1 cellular context compared by ENCODE assay signal in the genomic region with DNA sequence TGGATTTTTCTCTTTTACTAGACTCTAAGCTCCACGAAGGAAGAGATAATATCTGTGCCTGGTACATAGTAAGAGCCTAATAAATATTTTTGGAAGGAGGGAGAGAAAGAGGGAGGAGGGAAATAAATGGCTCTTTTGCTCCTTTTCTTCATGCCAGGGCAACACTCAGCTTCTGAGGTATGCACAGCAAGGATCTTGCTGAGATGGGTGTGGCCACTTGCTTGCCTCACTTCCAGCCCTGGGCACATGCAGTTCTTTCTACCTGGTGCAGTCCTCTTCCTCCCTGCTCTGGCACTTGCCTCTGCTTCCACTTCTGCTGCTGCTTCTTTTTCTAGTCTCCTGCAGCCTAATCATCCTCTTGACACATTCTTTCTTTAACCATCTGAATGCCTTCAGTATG.
TF ChIP-seq lines count a peak whose summit lies in the region.

No MANE protein-coding gene starts in this region.

TF ChIP-seq in WTC11, 78 proteins besides CTCF, POLR2A, EP300 and RAD21 (continued from another document):
- TF ChIP-seq HMGXB4 (CRISPR knock-in tag; IDR thresholded peaks at IDR 0.05) (no peak), OVOL2 (CRISPR knock-in tag; IDR thresholded peaks at IDR 0.05; ENCODE audit: borderline replicate concordance) (no peak)
